8 cellular contexts compared by ENCODE assay signal in the genomic region with DNA sequence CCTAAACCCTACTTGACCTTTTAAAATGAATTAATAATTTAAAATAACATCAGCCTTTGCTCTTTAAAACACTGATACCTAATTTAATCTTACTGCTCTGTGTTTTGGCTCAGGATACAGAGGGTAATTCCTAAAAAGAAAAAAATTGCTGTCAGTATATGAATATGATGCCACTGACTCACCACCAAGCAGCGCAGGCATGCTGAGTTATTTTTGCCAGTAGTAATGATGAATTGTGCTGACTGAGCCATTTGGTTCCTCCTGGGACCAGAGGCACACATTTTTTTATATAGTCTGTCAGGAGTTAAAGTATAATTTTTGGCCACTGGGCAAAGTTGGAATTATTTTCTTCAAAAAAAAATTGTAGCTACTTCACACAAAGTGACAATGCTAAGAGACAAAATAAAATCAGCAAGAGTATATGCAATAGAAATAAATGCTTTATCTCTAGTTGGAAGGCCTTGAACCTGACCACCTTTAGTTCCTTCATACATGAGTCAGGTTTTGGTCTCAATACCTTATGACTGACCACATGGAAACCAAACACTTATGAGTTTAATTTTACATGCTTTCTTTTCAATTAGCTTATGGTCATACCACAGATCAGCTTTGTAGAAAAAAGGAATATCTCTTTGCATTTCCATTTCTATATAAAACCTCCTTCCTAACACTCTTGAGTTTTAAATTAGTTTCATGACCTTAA.
DNase-seq lines count a peak whose midpoint lies in the region; ATAC-seq and TF ChIP-seq lines count a peak whose summit lies in the region.

No MANE protein-coding gene starts in this region.

- intact Hi-C loops in testis (cut with DNase I; ENCODE audit: low total_unique reads) = no loop called here

- H3K4me3 ChIP-seq in testis = no peak overlapping the region

- 58 to 66% methylated on average over 1 of the region's 1 CpG for WGBS in testis, 2 donors

- H3K9me3 ChIP-seq in testis = no peaks in the 10 kb centered on the region

- no peak for TF ChIP-seq CTCF in 22Rv1 (IDR thresholded peaks at IDR 0.05)
- no peak for TF ChIP-seq CTCF in testis (IDR thresholded peaks at IDR 0.05)

- H3K4me1 ChIP-seq in testis = no peaks in the 10 kb centered on the region

- no peaks in the 10 kb centered on the region for H3K27me3 ChIP-seq in testis

- peak overlapping the region; percentile 97 for H3K27ac ChIP-seq in 22Rv1
- H3K27ac ChIP-seq in testis = no peak overlapping the region

- H3K36me3 ChIP-seq in testis (ENCODE audit: low read depth, missing control alignments) = no peaks in the 10 kb centered on the region

- no peak for TF ChIP-seq POLR2A in testis (IDR thresholded peaks at IDR 0.05)

- ATAC-seq in GM19452 (IDR thresholded peaks at IDR 0.05; ENCODE audit: unreplicated experiment) = peak; percentile 78

- DNase-seq in RPMI8226 = peak; percentile 69
- peak; percentile 58 for DNase-seq in fibroblast of the conjunctiva (ENCODE audit: low read depth)
- DNase-seq in testis = no peak
- no peak for DNase-seq in GM19238 (ENCODE audit: insufficient read length, low spot score)
- DNase-seq in NCI-H128 (lab: John Stamatoyannopoulos, UW; ENCODE audit: unreplicated experiment) = no peak
- DNase-seq in activated CD8-positive, alpha-beta memory T cell treated with anti-CD3 and anti-CD28 coated beads for 24 hours = no peak

Comparison
In these comparisons a context has a peak if more than half of its experiments do, and no peak if none do; other contexts are left out.
1. DNase-seq: peak in RPMI8226 (single experiment) and fibroblast of the conjunctiva (single experiment); none in testis (single experiment), GM19238 (single experiment), NCI-H128 (single experiment) and activated CD8-positive, alpha-beta memory T cell treated with anti-CD3 and anti-CD28 coated beads for 24 hours (single experiment).